In genomic region chr11:125166903-125167291, GRCh38 we compare ENCODE assay signal across 14 cellular contexts. TPM values are rescaled to one million over a fixed set of nuclear protein-coding genes. Genes with fewer than 3 reads are reported as not detected.
DNase-seq lines count a peak whose midpoint lies in the region; ATAC-seq, FAIRE-seq and TF ChIP-seq lines count a peak whose summit lies in the region.
"Had no signal": no experiment of that assay in that cellular context is flagged by ENCODE, and none has a peak within 500 bp of the region (broad histone marks: within the 10 kb centered on the region; RNA-seq: fewer than 3 reads in every experiment).

No MANE protein-coding gene starts in this region.

- peaks cover 8% of the 10 kb centered on the region for H3F3A ChIP-seq in smooth muscle cell (ENCODE audit: low read depth)

- H2BK15ac ChIP-seq in mesenchymal stem cell (ENCODE audit: low read depth, poor library complexity, severe bottlenecking): no peak overlapping the region

- peak overlapping the region; percentile 73 for H3K4me3 ChIP-seq in HUES6 (ENCODE audit: low read depth, low read length)
- H3K4me3 ChIP-seq in mesenchymal stem cell (ENCODE audit: insufficient read depth in 1 of 2, low read depth in 1 of 2, low read length in 2 of 2): peak overlapping the region; percentile 86 to 87
- peak overlapping the region; percentile 78 for H3K4me3 ChIP-seq in smooth muscle cell

- H3K4me1 Mint-ChIP-seq in chondrocyte (ENCODE audit: low read depth): peaks cover 71% of the 10 kb centered on the region

- no peak overlapping the region for H2AFZ ChIP-seq in mesenchymal stem cell (ENCODE audit: low read depth, low read length)
- H2AFZ ChIP-seq in smooth muscle cell (ENCODE audit: low read depth): peak overlapping the region; percentile 11

- H3K23ac ChIP-seq in mesenchymal stem cell (ENCODE audit: low read length in 2 of 2): peak overlapping the region in 1 of 2 experiments; percentile 3

- H3K27ac ChIP-seq in HUES6 (ENCODE audit: low read depth, low read length) (no peak overlapping the region), mesenchymal stem cell (ENCODE audit: low read length, poor library complexity, severe bottlenecking) (peak overlapping the region; percentile 74), smooth muscle cell (ENCODE audit: low read depth) (peak overlapping the region; percentile 77)

- H3K18ac ChIP-seq in mesenchymal stem cell (ENCODE audit: low read depth in 1 of 2, low read length in 2 of 2): peak overlapping the region; percentile 79 to 81

- H3K9ac ChIP-seq in HUES6 (ENCODE audit: low read length): peak overlapping the region; percentile 80
- peak overlapping the region; percentile 84 for H3K9ac ChIP-seq in mesenchymal stem cell (ENCODE audit: low read length)
- peak overlapping the region; percentile 67 for H3K9ac ChIP-seq in smooth muscle cell (ENCODE audit: low read depth)

- H3K79me2 ChIP-seq in smooth muscle cell (ENCODE audit: low read depth): peaks cover 27% of the 10 kb centered on the region

- whole genome bisulfite sequencing in mesenchymal stem cell: 4% methylated on average over 8 of the region's 10 CpGs
- 4% methylated on average over 8 of the region's 10 CpGs for WGBS in smooth muscle cell (ENCODE audit: low lambda C conversion rate)

- H3K27ac Mint-ChIP-seq in chondrocyte (ENCODE audit: unreplicated experiment): peak overlapping the region; percentile 96
- H3K27ac Mint-ChIP-seq: HFFc6 had no signal

- H2AK5ac ChIP-seq in mesenchymal stem cell (ENCODE audit: low read length, severe bottlenecking): peak overlapping the region; percentile 81

- H3K14ac ChIP-seq in mesenchymal stem cell (ENCODE audit: low read length in 2 of 2): no peak overlapping the region

- H2BK5ac ChIP-seq in mesenchymal stem cell (ENCODE audit: low read depth, low read length, poor library complexity, severe bottlenecking): peak overlapping the region; percentile 98

- no peaks in the 10 kb centered on the region for H3K27me3 Mint-ChIP-seq in chondrocyte (ENCODE audit: low read depth)

- peak overlapping the region; percentile 99 for H3K4me3 Mint-ChIP-seq in chondrocyte (ENCODE audit: unreplicated experiment)
- H3K4me3 Mint-ChIP-seq: HFFc6 had no signal

- H3K9me3 Mint-ChIP-seq in chondrocyte (ENCODE audit: low read depth): no peaks in the 10 kb centered on the region
- H3K9me3 Mint-ChIP-seq: HFFc6 had no signal

- H3K36me3 ChIP-seq in HUES6 (ENCODE audit: control insufficient read depth, insufficient read depth, low read length) (no peaks in the 10 kb centered on the region), mesenchymal stem cell (ENCODE audit: control insufficient read depth in 1 of 2, insufficient read depth in 2 of 2, low read depth in 1 of 2, low read length in 2 of 2) (peaks cover 0 to 6% of the 10 kb centered on the region in 2 experiments), smooth muscle cell (ENCODE audit: low read depth) (no peaks in the 10 kb centered on the region)

- H3K4me2 ChIP-seq in mesenchymal stem cell (ENCODE audit: low read length, poor library complexity, severe bottlenecking) (peak overlapping the region; percentile 82), smooth muscle cell (peak overlapping the region; percentile 95)

- peak overlapping the region; percentile 67 for H2BK120ac ChIP-seq in mesenchymal stem cell (ENCODE audit: low read depth, low read length)

- TF ChIP-seq CTCF in chondrocyte (IDR thresholded peaks at IDR 0.05) (no peak), smooth muscle cell (IDR thresholded peaks at IDR 0.05; ENCODE audit: borderline replicate concordance, insufficient read depth, poor library complexity, severe bottlenecking) (no peak)

- peaks cover 63% of the 10 kb centered on the region for H3K4me1 ChIP-seq in HUES6 (ENCODE audit: control insufficient read depth, insufficient read depth, low read length)
- H3K4me1 ChIP-seq in mesenchymal stem cell (ENCODE audit: control insufficient read depth, insufficient read depth, low read depth, low read length): peaks cover 37% of the 10 kb centered on the region
- H3K4me1 ChIP-seq in smooth muscle cell (ENCODE audit: low read depth): peaks cover 59% of the 10 kb centered on the region

- ATAC-seq in GM18907 (IDR thresholded peaks at IDR 0.05; ENCODE audit: unreplicated experiment): no peak

- DNase-seq in chondrocyte (ENCODE audit: low spot score) (no peak), mesenchymal stem cell (no peak), smooth muscle cell (lab: John Stamatoyannopoulos, UW; ENCODE audit: unreplicated experiment) (no peak), NCI-H2196 treated with DMSO at 0.1 percent for 48 hours (lab: John Stamatoyannopoulos, UW; ENCODE audit: unreplicated experiment) (no peak), A172 (ENCODE audit: low spot score) (no peak), HTR-8/SVneo (ENCODE audit: insufficient read length, low spot score) (no peak)
- DNase-seq: activated CD4-positive, alpha-beta T cell treated with anti-CD3 and anti-CD28 coated beads, Interleukin-2, amount 50 U/mL, for 4 hours; amniotic stem cell; DMS 273 treated with DMSO at 0.1 percent for 48 hours; HFFc6; NCI-H2029; stimulated activated CD8-positive, alpha-beta memory T cell treated with anti-CD3 and anti-CD28 coated beads, Interleukin-4, amount 100 ng/mL, for 48 hours had no signal

- peak overlapping the region; percentile 70 for H4K8ac ChIP-seq in mesenchymal stem cell (ENCODE audit: low read length)

- H4K91ac ChIP-seq in mesenchymal stem cell (ENCODE audit: low read length): peak overlapping the region; percentile 87

- H3K36me3 Mint-ChIP-seq in chondrocyte (ENCODE audit: low read depth): peaks cover 6% of the 10 kb centered on the region

- H3K9me3 ChIP-seq in HUES6 (ENCODE audit: control insufficient read depth, insufficient read depth, low read depth, low read length) (no peaks in the 10 kb centered on the region), mesenchymal stem cell (ENCODE audit: control insufficient read depth, low read length) (no peaks in the 10 kb centered on the region), smooth muscle cell (replicated peaks; ENCODE audit: low read depth) (no peaks in the 10 kb centered on the region)

- no peak overlapping the region for H2BK12ac ChIP-seq in mesenchymal stem cell (ENCODE audit: low read length in 2 of 2)

- peaks cover 28% of the 10 kb centered on the region for H4K20me1 ChIP-seq in smooth muscle cell (ENCODE audit: low read depth)

- peak overlapping the region; percentile 46 to 89 for H3K4ac ChIP-seq in mesenchymal stem cell (ENCODE audit: low read depth in 1 of 2, low read length in 2 of 2)

- H3K27me3 ChIP-seq in HUES6 (ENCODE audit: control insufficient read depth, insufficient read depth, low read length): peaks cover 60% of the 10 kb centered on the region
- peaks cover 0 to 59% of the 10 kb centered on the region in 2 experiments for H3K27me3 ChIP-seq in mesenchymal stem cell (ENCODE audit: control insufficient read depth in 1 of 2, insufficient read depth in 1 of 2, low read length in 2 of 2)
- no peaks in the 10 kb centered on the region for H3K27me3 ChIP-seq in smooth muscle cell (ENCODE audit: low read depth)

- H3K79me1 ChIP-seq in mesenchymal stem cell (replicated peaks; ENCODE audit: low read length, poor library complexity, severe bottlenecking): peaks cover 2% of the 10 kb centered on the region

- no peak for FAIRE-seq in HTR-8/SVneo (lab: Jason Lieb, UNC)

RNA-seq across cellular contexts. Expression of gene PKNOX2, which starts 2.3 kb away (rescaled TPM):
- total RNA-seq in chondrocyte: 34.0 to 74.0 TPM (median 34.9 TPM) in 3 replicates
- 3.7 TPM for polyA plus RNA-seq in mesenchymal stem cell (2013, experiment 1 of 2)
- 3.4 TPM for polyA plus RNA-seq in mesenchymal stem cell (2013, experiment 2 of 2)
- total RNA-seq in smooth muscle cell: 6.5 and 7.2 TPM in 2 replicates
- 6.0 and 7.9 TPM in 2 replicates for polyA plus RNA-seq in smooth muscle cell
- total RNA-seq in A172 (2014; rRNA removed; shearing (Covaris generic)): 0.12 TPM in 1 of 2 replicates, not detected in the other

RNA-seq across cellular contexts. Expression of gene TMEM218, which starts 55.5 kb away (rescaled TPM):
- total RNA-seq in chondrocyte (11.5 to 15.2 TPM (median 12.0 TPM) in 3 replicates), smooth muscle cell (22.1 and 24.5 TPM in 2 replicates)
- 19.4 TPM for polyA plus RNA-seq in mesenchymal stem cell (2013, experiment 1 of 2)
- polyA plus RNA-seq in mesenchymal stem cell (2013, experiment 2 of 2): 18.8 TPM
- 22.7 and 30.7 TPM in 2 replicates for polyA plus RNA-seq in smooth muscle cell
- 25.8 and 30.8 TPM in 2 replicates for total RNA-seq in A172 (2014; rRNA removed; shearing (Covaris generic))
